19 cellular contexts compared by ENCODE assay signal in the genomic region with DNA sequence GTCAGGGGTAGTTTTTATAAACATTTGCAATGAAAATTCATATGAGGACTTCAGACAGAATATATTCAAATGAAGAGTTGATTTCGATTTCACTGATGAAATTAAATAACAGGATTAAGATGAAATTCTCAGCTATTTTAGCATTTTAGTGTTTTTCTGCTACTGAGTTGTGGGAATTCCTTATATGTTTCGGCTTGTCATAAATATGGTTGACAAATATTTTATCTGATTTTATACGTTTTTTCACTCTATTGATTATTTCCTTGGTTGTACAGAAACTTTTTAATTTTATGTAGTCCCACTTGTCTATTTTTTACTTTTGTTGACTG. TPM values are rescaled to one million over a fixed set of nuclear protein-coding genes. Genes with fewer than 3 reads are reported as not detected.
DNase-seq lines count a peak whose midpoint lies in the region; ATAC-seq and TF ChIP-seq lines count a peak whose summit lies in the region.
"Had no signal": no experiment of that assay in that cellular context is flagged by ENCODE, and none has a peak within 500 bp of the region (broad histone marks: within the 10 kb centered on the region; RNA-seq: fewer than 3 reads in every experiment).

No MANE protein-coding gene starts in this region.

- no peaks in the 10 kb centered on the region for H4K20me1 ChIP-seq in KMS-11 (ENCODE audit: insufficient read depth)
- no peaks in the 10 kb centered on the region for H4K20me1 ChIP-seq in mammary epithelial cell (ENCODE audit: insufficient read depth, low read length)
- no peaks in the 10 kb centered on the region for H4K20me1 ChIP-seq in hepatocyte (ENCODE audit: insufficient read depth, poor library complexity, severe bottlenecking)

- H3K9me3 ChIP-seq in A673 (ENCODE audit: low read depth, low read length, poor library complexity, severe bottlenecking), result no peaks in the 10 kb centered on the region
- no peaks in the 10 kb centered on the region for H3K9me3 ChIP-seq in mammary epithelial cell (replicated peaks; ENCODE audit: insufficient read depth, low read length)
- H3K9me3 ChIP-seq in hepatocyte (ENCODE audit: low read depth), result no peaks in the 10 kb centered on the region
- H3K9me3 ChIP-seq: HAP-1, heart right ventricle, vagina had no signal

- TF ChIP-seq CTCF in A673 (conservative IDR thresholded peaks at IDR 0.05; ENCODE audit: low read depth, low read length) (0 out of 2 replicates have a peak, but pooled peaks have one; percentile 4), KMS-11 (conservative IDR thresholded peaks at IDR 0.05; ENCODE audit: low read depth, low read length) (no peak), mammary epithelial cell (conservative IDR thresholded peaks at IDR 0.05 in 1 of 2, IDR thresholded peaks at IDR 0.05 in 1 of 2; ENCODE audit: extremely low read depth in 1 of 2, insufficient read depth in 1 of 2, low read depth in 1 of 2, low read length in 2 of 2) (no peak), hepatocyte (IDR thresholded peaks at IDR 0.05; ENCODE audit: poor library complexity) (no peak)

- intact Hi-C loops in A673 (cut with micrococcal nuclease; ENCODE audit: unreplicated experiment) (loop anchor here (2.0 to 5.0 kb wide), 2 partner anchors 547 to 626 kb away; no protein-coding TSS in a partner anchor), mammary epithelial cell (cut with micrococcal nuclease) (loop anchor here (1.0 to 10.0 kb wide), 6 partner anchors 209 to 625 kb away; partner anchors contain the start of gene ELMO1)

- dilution Hi-C loops in mammary epithelial cell (cut with HindIII; ENCODE audit: low sequenced_read_pairs), result no loop called here

- POLR2A ChIA-PET in A673 (lab: Charles Lee; ENCODE audit: low non-redundant PET), result no interaction called here

- H3K4me1 Mint-ChIP-seq in natural killer cell treated with Interleukin-12 subunit alpha and Interleukin-12 subunit beta and Interleukin-15 and Interleukin-18, amount 100 ng/mL, for 72 hours (ENCODE audit: low read depth in 2 of 2), result peaks cover 14 to 15% of the 10 kb centered on the region in 2 donors

- H3K27me3 Mint-ChIP-seq in natural killer cell treated with Interleukin-12 subunit alpha and Interleukin-12 subunit beta and Interleukin-15 and Interleukin-18, amount 100 ng/mL, for 72 hours, result peaks cover 0 to 3% of the 10 kb centered on the region in 2 donors

- peak overlapping the region in 1 of 2 donors; percentile 80 for H3K27ac Mint-ChIP-seq in natural killer cell treated with Interleukin-12 subunit alpha and Interleukin-12 subunit beta and Interleukin-15 and Interleukin-18, amount 100 ng/mL, for 72 hours
- H3K27ac Mint-ChIP-seq: activated CD4-positive, alpha-beta memory T cell treated with anti-CD3 and anti-CD28 coated beads for 36 hours had no signal

- H3K36me3 ChIP-seq in A673 (ENCODE audit: insufficient read depth, low read length, poor library complexity, severe bottlenecking), result no peaks in the 10 kb centered on the region
- H3K36me3 ChIP-seq in KMS-11 (ENCODE audit: insufficient read depth), result no peaks in the 10 kb centered on the region
- H3K36me3 ChIP-seq in mammary epithelial cell (ENCODE audit: insufficient read depth, low read length), result no peaks in the 10 kb centered on the region
- H3K36me3 ChIP-seq in hepatocyte (replicated peaks; ENCODE audit: insufficient read depth, low read depth), result no peaks in the 10 kb centered on the region
- H3K36me3 ChIP-seq: HAP-1, heart right ventricle, vagina had no signal

- in situ Hi-C loops in mammary epithelial cell (cut with MboI; ENCODE audit: low sequenced_read_pairs in 2 of 2), result loop anchor here (10.0 kb wide), 1 partner anchor 599 kb away; no protein-coding TSS in a partner anchor

- no peaks in the 10 kb centered on the region for H3K9me2 ChIP-seq in hepatocyte (replicated peaks; ENCODE audit: insufficient read depth)

- no peak for DNase-seq in A673 (ENCODE audit: low spot score)
- no peak for DNase-seq in mammary epithelial cell
- no peak for DNase-seq in natural killer cell treated with Interleukin-12 subunit alpha and Interleukin-12 subunit beta and Interleukin-15 and Interleukin-18, amount 100 ng/mL, for 72 hours (ENCODE audit: low spot score)
- DNase-seq in H4 (ENCODE audit: low spot score), result no peak
- DNase-seq in islet precursor cell, result no peak
- no peak for DNase-seq in hepatocyte (ENCODE audit: low spot score)
- DNase-seq: DMS79, T1000 had no signal

- H3K9me3 Mint-ChIP-seq in natural killer cell treated with Interleukin-12 subunit alpha and Interleukin-12 subunit beta and Interleukin-15 and Interleukin-18, amount 100 ng/mL, for 72 hours, result no peaks in the 10 kb centered on the region
- H3K9me3 Mint-ChIP-seq: activated CD4-positive, alpha-beta memory T cell treated with anti-CD3 and anti-CD28 coated beads for 36 hours; CD8-positive, alpha-beta memory T cell had no signal

- H3K4me1 ChIP-seq in A673 (ENCODE audit: insufficient read depth, low read length, poor library complexity, severe bottlenecking), result no peaks in the 10 kb centered on the region
- peaks cover 7% of the 10 kb centered on the region for H3K4me1 ChIP-seq in KMS-11 (ENCODE audit: low read depth, poor library complexity, severe bottlenecking)
- H3K4me1 ChIP-seq in mammary epithelial cell (ENCODE audit: insufficient read depth, low read length), result no peaks in the 10 kb centered on the region
- H3K4me1 ChIP-seq in hepatocyte (ENCODE audit: insufficient read depth), result no peaks in the 10 kb centered on the region
- H3K4me1 ChIP-seq: HAP-1 had no signal

- no peaks in the 10 kb centered on the region for H3K79me2 ChIP-seq in KMS-11 (ENCODE audit: insufficient read depth, low read depth)
- no peaks in the 10 kb centered on the region for H3K79me2 ChIP-seq in mammary epithelial cell (ENCODE audit: insufficient read depth, low read length)
- H3K79me2 ChIP-seq in hepatocyte, result no peaks in the 10 kb centered on the region

- H3K4me2 ChIP-seq in KMS-11 (no peak overlapping the region), mammary epithelial cell (ENCODE audit: insufficient read depth, low read depth, low read length) (peak overlapping the region; percentile 75), hepatocyte (no peak overlapping the region)

- ATAC-seq in natural killer cell treated with Interleukin-12 subunit alpha and Interleukin-12 subunit beta and Interleukin-15 and Interleukin-18, amount 100 ng/mL, for 72 hours, result no peak
- no peak for ATAC-seq in HG02678 (IDR thresholded peaks at IDR 0.05; ENCODE audit: unreplicated experiment)

- CTCF ChIA-PET in A673 (lab: Charles Lee) (no interaction called here), mammary epithelial cell (lab: Charles Lee; ENCODE audit: low non-redundant PET) (no interaction called here)

- H3K27ac ChIP-seq in A673 (ENCODE audit: low read depth, low read length, poor library complexity, severe bottlenecking) (no peak overlapping the region), KMS-11 (no peak overlapping the region), mammary epithelial cell (ENCODE audit: insufficient read depth, low read depth, low read length) (no peak overlapping the region), hepatocyte (no peak overlapping the region)
- H3K27ac ChIP-seq: heart right ventricle, vagina had no signal

- peak overlapping the region; percentile 88 for H3K4me3 Mint-ChIP-seq in natural killer cell treated with Interleukin-12 subunit alpha and Interleukin-12 subunit beta and Interleukin-15 and Interleukin-18, amount 100 ng/mL, for 72 hours

- H2AFZ ChIP-seq in KMS-11 (ENCODE audit: low read depth), result no peak overlapping the region
- H2AFZ ChIP-seq in mammary epithelial cell (ENCODE audit: low read depth, low read length), result no peak overlapping the region
- H2AFZ ChIP-seq in hepatocyte, result no peak overlapping the region

- H3K27me3 ChIP-seq in A673 (replicated peaks; ENCODE audit: insufficient read depth, low read depth, low read length, poor library complexity), result no peaks in the 10 kb centered on the region
- no peaks in the 10 kb centered on the region for H3K27me3 ChIP-seq in KMS-11 (ENCODE audit: insufficient read depth, low read depth)
- no peaks in the 10 kb centered on the region for H3K27me3 ChIP-seq in mammary epithelial cell (ENCODE audit: insufficient read depth, low read length)
- H3K27me3 ChIP-seq in hepatocyte, result no peaks in the 10 kb centered on the region
- H3K27me3 ChIP-seq: vagina had no signal

- H3K4me3 ChIP-seq in A673 (ENCODE audit: low read depth, low read length, poor library complexity, severe bottlenecking) (no peak overlapping the region), KMS-11 (IDR thresholded peaks at IDR 0.05; ENCODE audit: insufficient read depth, low read depth, low read length) (no peak overlapping the region), mammary epithelial cell (replicated peaks in 1 of 3; ENCODE audit: insufficient read depth in 1 of 3, low read depth in 2 of 3, low read length in 3 of 3) (no peak overlapping the region), hepatocyte (no peak overlapping the region)
- H3K4me3 ChIP-seq: HAP-1 had no signal

- 22% methylated on average over 3 of the region's 3 CpGs for WGBS in mammary epithelial cell (ENCODE audit: low coverage, missing lambda C conversion rate)
- WGBS in hepatocyte (ENCODE audit: low lambda C conversion rate, missing lambda C conversion rate), result 8% methylated on average over 3 of the region's 3 CpGs

- no peaks in the 10 kb centered on the region for H3K36me3 Mint-ChIP-seq in natural killer cell treated with Interleukin-12 subunit alpha and Interleukin-12 subunit beta and Interleukin-15 and Interleukin-18, amount 100 ng/mL, for 72 hours
- H3K36me3 Mint-ChIP-seq: activated CD4-positive, alpha-beta memory T cell treated with anti-CD3 and anti-CD28 coated beads for 36 hours; CD8-positive, alpha-beta memory T cell had no signal

- no TSS peak for BruUV-seq in A673 (replicated peaks; lab: Mats Ljungman, UMichigan)
- no TSS peak for BruUV-seq in mammary epithelial cell (replicated peaks; lab: Mats Ljungman, UMichigan)

- H3K9ac ChIP-seq in KMS-11, result 0 out of 2 replicates have a peak overlapping the region, but pooled peaks have one; percentile 31
- H3K9ac ChIP-seq in mammary epithelial cell (ENCODE audit: insufficient read depth, low read length), result no peak overlapping the region

RNA-seq across cellular contexts. Expression of gene NME8, which starts 14.6 kb away (rescaled TPM):
- total RNA-seq in A673 (2021), result not detected in 2 replicates
- total RNA-seq in mammary epithelial cell, result not detected
- polyA plus RNA-seq in mammary epithelial cell, result not detected
- not detected for polyA minus RNA-seq in mammary epithelial cell
- not detected for total RNA-seq in natural killer cell treated with Interleukin-12 subunit alpha and Interleukin-12 subunit beta and Interleukin-15 and Interleukin-18, amount 100 ng/mL, for 72 hours
- not detected in 2 replicates for total RNA-seq in H4 (2014; rRNA removed; shearing (Covaris generic))
- not detected in 2 replicates for total RNA-seq in hepatocyte
- 0.23 TPM in 1 of 2 replicates, not detected in the other for polyA plus RNA-seq in hepatocyte
- total RNA-seq: activated CD4-positive, alpha-beta memory T cell treated with anti-CD3 and anti-CD28 coated beads for 36 hours; astrocyte; CD8-positive, alpha-beta memory T cell; HT-29; occipital lobe; right cardiac atrium; vagina had no signal
- polyA plus RNA-seq: CD8-positive, alpha-beta memory T cell; heart right ventricle; right cardiac atrium had no signal
